In genomic region chr11:43360361-43361032, GRCh38 we compare ENCODE assay signal across 1 cellular context.
TF ChIP-seq lines count a peak whose summit lies in the region.

No MANE protein-coding gene starts in this region.

TF ChIP-seq in H1, 55 proteins besides CTCF, POLR2A, EP300 and RAD21 (continued from another document):
- no peak for TF ChIP-seq CHD7 (IDR thresholded peaks at IDR 0.05; ENCODE audit: insufficient replicate concordance, low read length)
- no peak for TF ChIP-seq SRF (IDR thresholded peaks at IDR 0.05; ENCODE audit: low read depth, low read length)
- no peak for TF ChIP-seq BACH1 (IDR thresholded peaks at IDR 0.05; ENCODE audit: low read length)
- no peak for TF ChIP-seq TBP (IDR thresholded peaks at IDR 0.05; ENCODE audit: low read depth, low read length)
- TF ChIP-seq EZH2 (IDR thresholded peaks at IDR 0.05; ENCODE audit: low read depth, low read length, severe bottlenecking) = no peak
- TF ChIP-seq CREB1 (IDR thresholded peaks at IDR 0.05) = no peak
- no peak for TF ChIP-seq TAF1 (IDR thresholded peaks at IDR 0.05; ENCODE audit: low read depth, low read length)
- no peak for TF ChIP-seq JUND (IDR thresholded peaks at IDR 0.05; ENCODE audit: low read length)
- TF ChIP-seq SIX5 (IDR thresholded peaks at IDR 0.05; ENCODE audit: low read depth, low read length) = no peak
- TF ChIP-seq KDM4A (IDR thresholded peaks at IDR 0.05; ENCODE audit: low read depth, low read length, severe bottlenecking) = no peak
